Comparison of ENCODE assay signal across 9 cellular contexts in genomic region chr6:5671604-5672559, GRCh38.
DNase-seq lines count a peak whose midpoint lies in the region; ATAC-seq and TF ChIP-seq lines count a peak whose summit lies in the region.
"Had no signal": no experiment of that assay in that cellular context is flagged by ENCODE, and none has a peak within 500 bp of the region (broad histone marks: within the 10 kb centered on the region; RNA-seq: fewer than 3 reads in every experiment).

No MANE protein-coding gene starts in this region.

- TF ChIP-seq CTCF in DOHH2 (IDR thresholded peaks at IDR 0.05; ENCODE audit: low read depth, low read length, poor library complexity, severe bottlenecking) (peak; percentile 22), ovary (IDR thresholded peaks at IDR 0.05) (no peak)

- peak overlapping the region; percentile 91 for H3K27ac Mint-ChIP-seq in dendritic cell treated with granulocyte-macrophage colony-stimulating factor and Interleukin-4, amounts not matched to agents 40 ng/mL and 50 ng/mL, for 4 days

- H3K9me3 ChIP-seq in DOHH2 (ENCODE audit: control insufficient read depth, insufficient read depth, low read length) (no peaks in the 10 kb centered on the region), ovary (no peaks in the 10 kb centered on the region)

- peaks cover 37% of the 10 kb centered on the region for H3K4me1 Mint-ChIP-seq in dendritic cell treated with granulocyte-macrophage colony-stimulating factor and Interleukin-4, amounts not matched to agents 40 ng/mL and 50 ng/mL, for 4 days (ENCODE audit: low read depth)

- peaks cover 13% of the 10 kb centered on the region for H3K36me3 Mint-ChIP-seq in dendritic cell treated with granulocyte-macrophage colony-stimulating factor and Interleukin-4, amounts not matched to agents 40 ng/mL and 50 ng/mL, for 4 days (ENCODE audit: low read depth)

- H3K36me3 ChIP-seq in DOHH2 (ENCODE audit: control insufficient read depth, low read length) (no peaks in the 10 kb centered on the region), ovary (no peaks in the 10 kb centered on the region)

- H3K27ac ChIP-seq in DOHH2 (ENCODE audit: low read depth, low read length) (no peak overlapping the region), ovary (no peak overlapping the region)

- H4K20me1 ChIP-seq in DOHH2 (ENCODE audit: control insufficient read depth, insufficient read depth, low read depth, low read length), result no peaks in the 10 kb centered on the region

- no peak overlapping the region for H3K4me3 Mint-ChIP-seq in dendritic cell treated with granulocyte-macrophage colony-stimulating factor and Interleukin-4, amounts not matched to agents 40 ng/mL and 50 ng/mL, for 4 days

- peak; percentile 32 for DNase-seq in NAMALWA (ENCODE audit: low spot score)
- DNase-seq in retina, result peak; percentile 32
- no peak for DNase-seq in ovary
- DNase-seq in cerebellar cortex (ENCODE audit: low spot score), result no peak
- no peak for DNase-seq in SHP77 treated with DMSO at 0.1 percent for 48 hours (lab: John Stamatoyannopoulos, UW)
- DNase-seq: NCI-H446 had no signal

- H3K9me3 Mint-ChIP-seq in dendritic cell treated with granulocyte-macrophage colony-stimulating factor and Interleukin-4, amounts not matched to agents 40 ng/mL and 50 ng/mL, for 4 days, result no peaks in the 10 kb centered on the region

- no peaks in the 10 kb centered on the region for H3K9me2 ChIP-seq in DOHH2 (replicated peaks; ENCODE audit: control insufficient read depth, low read length)

- H3K4me3 ChIP-seq in DOHH2 (ENCODE audit: low read length), result no peak overlapping the region
- H3K4me3 ChIP-seq in ovary, result no peak overlapping the region

- 83 to 90% (median 88%) methylated on average over 22 of the region's 22 CpGs for WGBS in ovary, 3 donors

- H3K4me2 ChIP-seq in DOHH2 (ENCODE audit: low read length), result 0 out of 2 replicates have a peak overlapping the region, but pooled peaks have one; percentile 0

- H3K27me3 ChIP-seq in DOHH2 (ENCODE audit: control insufficient read depth, low read length) (no peaks in the 10 kb centered on the region), ovary (no peaks in the 10 kb centered on the region)

- H3K79me2 ChIP-seq in DOHH2 (ENCODE audit: control insufficient read depth, low read length), result no peaks in the 10 kb centered on the region

- H3K4me1 ChIP-seq in DOHH2 (ENCODE audit: control insufficient read depth, low read length), result peaks cover 16% of the 10 kb centered on the region
- H3K4me1 ChIP-seq in ovary (ENCODE audit: insufficient read depth), result peaks cover 2% of the 10 kb centered on the region

- TF ChIP-seq EP300 in ovary (IDR thresholded peaks at IDR 0.05), result no peak

- no peaks in the 10 kb centered on the region for H3K27me3 Mint-ChIP-seq in dendritic cell treated with granulocyte-macrophage colony-stimulating factor and Interleukin-4, amounts not matched to agents 40 ng/mL and 50 ng/mL, for 4 days

- no peak for ATAC-seq in HG02840 (IDR thresholded peaks at IDR 0.05; ENCODE audit: low FRiP score, unreplicated experiment)

- H3F3A ChIP-seq in DOHH2 (ENCODE audit: control insufficient read depth, insufficient read depth), result no peaks in the 10 kb centered on the region; the same call in 1 of the 2 replicates

- intact Hi-C loops in dendritic cell treated with granulocyte-macrophage colony-stimulating factor and Interleukin-4, amounts not matched to agents 40 ng/mL and 50 ng/mL, for 4 days (cut with micrococcal nuclease), result loop anchor here (1.0 to 10.0 kb wide), 3 partner anchors 14 to 323 kb away; no protein-coding TSS in a partner anchor
- intact Hi-C loops in ovary (cut with DNase I), result no loop called here

- TF ChIP-seq POLR2A in ovary (IDR thresholded peaks at IDR 0.05), result no peak

Comparison
In these comparisons a context has a peak if more than half of its experiments do, and no peak if none do; other contexts are left out.
1. DNase-seq: peak in NAMALWA (single experiment) and retina (single experiment); none in ovary (0 of 5), cerebellar cortex (single experiment) and SHP77 treated with DMSO at 0.1 percent for 48 hours (single experiment).